In the genomic region with DNA sequence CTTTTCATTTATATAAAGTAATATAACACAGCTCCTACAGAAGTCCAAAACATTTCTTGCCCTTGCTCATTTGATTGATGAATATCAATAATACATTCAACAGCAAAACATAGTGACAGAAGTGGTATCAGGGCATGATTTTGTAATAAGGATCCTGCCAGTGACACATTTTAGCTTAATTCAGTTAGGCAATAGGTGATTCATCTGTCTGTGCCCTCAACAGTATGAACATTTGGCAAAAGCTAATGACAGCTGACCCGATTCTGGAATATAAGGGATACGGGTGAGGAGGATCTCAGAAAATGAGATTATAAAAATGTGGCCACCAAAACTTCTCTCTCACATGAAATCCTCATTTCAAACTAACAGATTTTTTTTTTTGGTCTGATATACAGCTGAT, we compare ENCODE assay signal across 10 cellular contexts.
DNase-seq lines count a peak whose midpoint lies in the region; ATAC-seq and TF ChIP-seq lines count a peak whose summit lies in the region.
"Had no signal": no experiment of that assay in that cellular context is flagged by ENCODE, and none has a peak within 500 bp of the region (broad histone marks: within the 10 kb centered on the region; RNA-seq: fewer than 3 reads in every experiment).

No MANE protein-coding gene starts in this region.

- no peaks in the 10 kb centered on the region for H3K36me3 ChIP-seq in smooth muscle cell (ENCODE audit: low read depth)

- H2AK5ac ChIP-seq in H9 (ENCODE audit: insufficient read length, low read length) = no peak overlapping the region

- no peak overlapping the region for H4K5ac ChIP-seq in H9 (ENCODE audit: insufficient read length, low read depth, low read length)

- DNase-seq in H9 = no peak
- DNase-seq in SW480 (ENCODE audit: low spot score) = peak; percentile 7
- peak; percentile 61 to 79 for DNase-seq in foreskin keratinocyte
- no peak for DNase-seq in smooth muscle cell (lab: John Stamatoyannopoulos, UW; ENCODE audit: unreplicated experiment)
- DNase-seq in NCI-H1417 treated with DMSO at 0.1 percent for 48 hours (lab: John Stamatoyannopoulos, UW) = no peak
- DNase-seq in stimulated activated naive CD8-positive, alpha-beta T cell treated with anti-CD3 and anti-CD28 coated beads, Interleukin-15, amount 100 ng/mL, for 72 hours = no peak
- DNase-seq in NCI-H2107 (lab: John Stamatoyannopoulos, UW) = no peak

- H3K27me3 ChIP-seq in H9 (ENCODE audit: insufficient read depth, low read length) (no peaks in the 10 kb centered on the region), foreskin keratinocyte (no peaks in the 10 kb centered on the region), smooth muscle cell (ENCODE audit: low read depth) (no peaks in the 10 kb centered on the region)
- H3K27me3 ChIP-seq: testis had no signal

- no peak overlapping the region for H3K56ac ChIP-seq in H9 (ENCODE audit: insufficient read length, low read depth, low read length)

- H3K9me3 ChIP-seq in H9 (ENCODE audit: control insufficient read depth, low read depth, low read length) (no peaks in the 10 kb centered on the region), smooth muscle cell (replicated peaks; ENCODE audit: low read depth) (no peaks in the 10 kb centered on the region)
- H3K9me3 ChIP-seq: testis had no signal

- H3F3A ChIP-seq in smooth muscle cell (ENCODE audit: low read depth) = peaks cover 4% of the 10 kb centered on the region

- no peak overlapping the region for H2BK20ac ChIP-seq in H9 (ENCODE audit: low read depth, low read length, poor library complexity, severe bottlenecking)

- no peak overlapping the region for H3K4me3 Mint-ChIP-seq in H9
- no peak overlapping the region for H3K4me3 Mint-ChIP-seq in stimulated activated naive CD8-positive, alpha-beta T cell treated with anti-CD3 and anti-CD28 coated beads, Interleukin-15, amount 100 ng/mL, for 72 hours

- no peaks in the 10 kb centered on the region for H3K23me2 ChIP-seq in H9 (ENCODE audit: insufficient read length, low read depth, low read length, poor library complexity, severe bottlenecking)

- H4K20me1 ChIP-seq in H9 (ENCODE audit: control insufficient read depth, insufficient read depth, insufficient read length) (no peaks in the 10 kb centered on the region), smooth muscle cell (ENCODE audit: low read depth) (no peaks in the 10 kb centered on the region)

- ATAC-seq in foreskin keratinocyte (peak; percentile 55), HG03025 (IDR thresholded peaks at IDR 0.05; ENCODE audit: low FRiP score, unreplicated experiment) (no peak)
- ATAC-seq in stimulated activated naive CD8-positive, alpha-beta T cell treated with anti-CD3 and anti-CD28 coated beads, Interleukin-15, amount 100 ng/mL, for 72 hours = no peak

- H3K4ac ChIP-seq in H9 (ENCODE audit: low read depth, low read length) = no peak overlapping the region

- peaks cover 27 to 28% of the 10 kb centered on the region in 2 experiments for H3K4me1 Mint-ChIP-seq in H9
- H3K4me1 Mint-ChIP-seq in stimulated activated naive CD8-positive, alpha-beta T cell treated with anti-CD3 and anti-CD28 coated beads, Interleukin-15, amount 100 ng/mL, for 72 hours = peaks cover 23% of the 10 kb centered on the region

- peak overlapping the region in 2 of 3 experiments; percentile 30 to 91; a peak in 4 of 7 replicates for H3K27ac Mint-ChIP-seq in H9
- H3K27ac Mint-ChIP-seq in stimulated activated naive CD8-positive, alpha-beta T cell treated with anti-CD3 and anti-CD28 coated beads, Interleukin-15, amount 100 ng/mL, for 72 hours = no peak overlapping the region

- no peak overlapping the region for H3T11ph ChIP-seq in H9 (ENCODE audit: low read length)

- H3K79me2 ChIP-seq in H9 (ENCODE audit: insufficient read depth, low read length) = no peaks in the 10 kb centered on the region
- no peaks in the 10 kb centered on the region for H3K79me2 ChIP-seq in smooth muscle cell (ENCODE audit: low read depth)

- H3K79me1 ChIP-seq in H9 (ENCODE audit: insufficient read depth, low read depth, low read length, poor library complexity, severe bottlenecking) = no peaks in the 10 kb centered on the region

- no peak for TF ChIP-seq CTCF in H9 (conservative IDR thresholded peaks at IDR 0.05)
- no peak for TF ChIP-seq CTCF in foreskin keratinocyte (conservative IDR thresholded peaks at IDR 0.05)
- TF ChIP-seq CTCF in smooth muscle cell (IDR thresholded peaks at IDR 0.05; ENCODE audit: borderline replicate concordance, insufficient read depth, poor library complexity, severe bottlenecking) = no peak

- H4K8ac ChIP-seq in H9 (replicated peaks; ENCODE audit: insufficient read length, low read depth, low read length) = no peak overlapping the region

- H2BK120ac ChIP-seq in H9 (ENCODE audit: low read depth, low read length, poor library complexity, severe bottlenecking) = no peak overlapping the region

- H3K23ac ChIP-seq in H9 (ENCODE audit: insufficient read length, low read depth, low read length) = no peak overlapping the region

- H3K27ac ChIP-seq in H9 (ENCODE audit: insufficient read length, low read depth, low read length) (peak overlapping the region; percentile 33), foreskin keratinocyte (peak overlapping the region; percentile 91), smooth muscle cell (ENCODE audit: low read depth) (peak overlapping the region; percentile 99)
- H3K27ac ChIP-seq: VCaP had no signal

- H3K9ac ChIP-seq in H9 (ENCODE audit: extremely low read depth, insufficient read length, low read length) (no peak overlapping the region), smooth muscle cell (ENCODE audit: low read depth) (peak overlapping the region; percentile 97)

- H2AFZ ChIP-seq in H9 (ENCODE audit: low read length) (no peak overlapping the region), smooth muscle cell (ENCODE audit: low read depth) (no peak overlapping the region)

- H3K9me3 Mint-ChIP-seq in H9 = no peaks in the 10 kb centered on the region
- peaks cover 0 to 8% of the 10 kb centered on the region in 2 donors for H3K9me3 Mint-ChIP-seq in stimulated activated naive CD8-positive, alpha-beta T cell treated with anti-CD3 and anti-CD28 coated beads, Interleukin-15, amount 100 ng/mL, for 72 hours

- peak overlapping the region; percentile 30 for H3K4me3 ChIP-seq in smooth muscle cell
- H3K4me3 ChIP-seq: testis had no signal

- H3K14ac ChIP-seq in H9 (ENCODE audit: insufficient read depth, low read length) = no peak overlapping the region

- no peaks in the 10 kb centered on the region; the same call in 1 of the 2 replicates for H3K27me3 Mint-ChIP-seq in H9 (ENCODE audit: low read depth)
- H3K27me3 Mint-ChIP-seq in stimulated activated naive CD8-positive, alpha-beta T cell treated with anti-CD3 and anti-CD28 coated beads, Interleukin-15, amount 100 ng/mL, for 72 hours = no peaks in the 10 kb centered on the region

- H3K4me2 ChIP-seq in H9 (ENCODE audit: insufficient read depth, insufficient read length, low read length) (no peak overlapping the region), smooth muscle cell (peak overlapping the region; percentile 81)

- no peak overlapping the region for H3K18ac ChIP-seq in H9 (ENCODE audit: insufficient read length, low read depth, low read length)

- H2BK15ac ChIP-seq in H9 (ENCODE audit: low read depth, low read length) = no peak overlapping the region

- no peak overlapping the region for H2BK5ac ChIP-seq in H9 (ENCODE audit: insufficient read length, low read length)

- peaks cover 0 to 6% (median 5%) of the 10 kb centered on the region in 3 experiments; a peak in 4 of 7 replicates for H3K36me3 Mint-ChIP-seq in H9 (ENCODE audit: insufficient read depth in 1 of 3, low read depth in 3 of 3)

- H2BK12ac ChIP-seq in H9 (ENCODE audit: insufficient read length, low read depth, low read length) = no peak overlapping the region

- H3K4me1 ChIP-seq in H9 (ENCODE audit: insufficient read depth, low read length) (peaks cover 5% of the 10 kb centered on the region; the same call in 1 of the 2 replicates), foreskin keratinocyte (peaks cover 19% of the 10 kb centered on the region), smooth muscle cell (ENCODE audit: low read depth) (peaks cover 7% of the 10 kb centered on the region)

- H4K91ac ChIP-seq in H9 (ENCODE audit: insufficient read length, low read depth, low read length) = no peak overlapping the region

- no CpG with 5 or more reads among the region's 2 CpGs for WGBS in H9 (ENCODE audit: extremely low coverage, insufficient read length, low lambda C conversion rate)
- WGBS in smooth muscle cell (ENCODE audit: low lambda C conversion rate) = 14% methylated on average over 2 of the region's 2 CpGs

Comparison
In these comparisons a context has a peak if more than half of its experiments do, and no peak if none do; other contexts are left out.
1. DNase-seq: peak in SW480 (single experiment) and foreskin keratinocyte (2 of 2); none in H9 (single experiment), smooth muscle cell (single experiment), NCI-H1417 treated with DMSO at 0.1 percent for 48 hours (single experiment), stimulated activated naive CD8-positive, alpha-beta T cell treated with anti-CD3 and anti-CD28 coated beads, Interleukin-15, amount 100 ng/mL, for 72 hours (0 of 2) and NCI-H2107 (single experiment).
2. H3K27ac ChIP-seq: peak in every context shown above with its lines; median percentile 99 in smooth muscle cell; 91 in foreskin keratinocyte; 33 in H9.
3. H3K27ac Mint-ChIP-seq: peak in H9 (2 of 3); none in stimulated activated naive CD8-positive, alpha-beta T cell treated with anti-CD3 and anti-CD28 coated beads, Interleukin-15, amount 100 ng/mL, for 72 hours (0 of 2).